10 cellular contexts compared by ENCODE assay signal in genomic region chr10:58023341-58024073, GRCh38.
DNase-seq lines count a peak whose midpoint lies in the region; ATAC-seq and TF ChIP-seq lines count a peak whose summit lies in the region.
"Had no signal": no experiment of that assay in that cellular context is flagged by ENCODE, and none has a peak within 500 bp of the region (broad histone marks: within the 10 kb centered on the region; RNA-seq: fewer than 3 reads in every experiment).

No MANE protein-coding gene starts in this region.

- H3K4me1 Mint-ChIP-seq in osteocyte (ENCODE audit: unreplicated experiment): peaks cover 58% of the 10 kb centered on the region

- ATAC-seq in HG03520 (IDR thresholded peaks at IDR 0.05; ENCODE audit: unreplicated experiment) (no peak), GM19324 (IDR thresholded peaks at IDR 0.05; ENCODE audit: low FRiP score, unreplicated experiment) (no peak), GM18502 (IDR thresholded peaks at IDR 0.05; ENCODE audit: poor library complexity, unreplicated experiment) (no peak)

- peak overlapping the region; percentile 20 for H3K4me3 Mint-ChIP-seq in osteocyte (ENCODE audit: unreplicated experiment)

- no peaks in the 10 kb centered on the region for H3K27me3 Mint-ChIP-seq in osteocyte (ENCODE audit: unreplicated experiment)

- peaks cover 4% of the 10 kb centered on the region for H3K9me3 Mint-ChIP-seq in osteocyte (ENCODE audit: unreplicated experiment)

- peaks cover 7% of the 10 kb centered on the region for H3K36me3 Mint-ChIP-seq in osteocyte (ENCODE audit: unreplicated experiment)

- H3K27ac Mint-ChIP-seq in osteocyte (ENCODE audit: unreplicated experiment): peak overlapping the region; percentile 90

- no peak for TF ChIP-seq CTCF in cardiac fibroblast (IDR thresholded peaks at IDR 0.05; ENCODE audit: low read depth, low read length)
- no peak for TF ChIP-seq CTCF in osteocyte (IDR thresholded peaks at IDR 0.05)

- H3K4me3 ChIP-seq in cardiac fibroblast (replicated peaks in 1 of 2; ENCODE audit: low read depth in 2 of 2, low read length in 2 of 2): no peak overlapping the region

- peak; percentile 68 for DNase-seq in GM04503 (ENCODE audit: low read depth)
- peak; percentile 85 for DNase-seq in HT-29 (ENCODE audit: low spot score)
- peak; percentile 76 to 96 for DNase-seq in cardiac fibroblast (ENCODE audit: low read depth in 2 of 2)
- DNase-seq in osteocyte (ENCODE audit: extremely low spot score, unreplicated experiment): no peak
- DNase-seq in activated CD4-positive, CD25-positive, alpha-beta regulatory T cell (lab: John Stamatoyannopoulos, UW): no peak
- DNase-seq: amygdala, NCI-H1930 had no signal

Comparison
In these comparisons a context has a peak if more than half of its experiments do, and no peak if none do; other contexts are left out.
1. DNase-seq: peak in GM04503 (single experiment), HT-29 (single experiment) and cardiac fibroblast (2 of 2); none in osteocyte (single experiment) and activated CD4-positive, CD25-positive, alpha-beta regulatory T cell (0 of 4).